Comparison of ENCODE assay signal across 1 cellular context in the genomic region with DNA sequence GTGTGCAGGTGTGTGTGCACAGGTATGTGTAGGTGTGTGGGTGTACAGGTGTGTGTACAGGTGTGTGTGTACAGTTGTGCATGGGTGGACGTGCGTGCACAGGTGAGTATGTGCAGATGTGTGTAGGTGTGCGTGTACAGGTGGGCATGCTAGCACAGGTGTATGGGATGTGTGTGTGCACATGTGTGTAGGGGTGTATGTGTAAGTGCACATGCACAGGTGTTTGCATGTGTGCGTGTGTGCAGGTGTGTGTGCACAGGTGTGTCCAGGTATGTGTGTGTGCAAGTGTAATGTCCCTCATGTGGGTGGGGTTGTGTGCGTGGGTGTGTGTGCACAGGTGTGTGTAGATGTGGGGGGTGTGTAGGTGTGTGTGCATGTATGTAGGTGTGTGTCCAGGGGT.
TF ChIP-seq lines count a peak whose summit lies in the region.

No MANE protein-coding gene starts in this region.

TF ChIP-seq in HCT116, 20 proteins besides CTCF, POLR2A, EP300 and RAD21:
- no peak for TF ChIP-seq TCF7L2 (IDR thresholded peaks at IDR 0.05; ENCODE audit: borderline replicate concordance, extremely low read depth, insufficient read depth, insufficient read length)
- TF ChIP-seq, protein P1, sequence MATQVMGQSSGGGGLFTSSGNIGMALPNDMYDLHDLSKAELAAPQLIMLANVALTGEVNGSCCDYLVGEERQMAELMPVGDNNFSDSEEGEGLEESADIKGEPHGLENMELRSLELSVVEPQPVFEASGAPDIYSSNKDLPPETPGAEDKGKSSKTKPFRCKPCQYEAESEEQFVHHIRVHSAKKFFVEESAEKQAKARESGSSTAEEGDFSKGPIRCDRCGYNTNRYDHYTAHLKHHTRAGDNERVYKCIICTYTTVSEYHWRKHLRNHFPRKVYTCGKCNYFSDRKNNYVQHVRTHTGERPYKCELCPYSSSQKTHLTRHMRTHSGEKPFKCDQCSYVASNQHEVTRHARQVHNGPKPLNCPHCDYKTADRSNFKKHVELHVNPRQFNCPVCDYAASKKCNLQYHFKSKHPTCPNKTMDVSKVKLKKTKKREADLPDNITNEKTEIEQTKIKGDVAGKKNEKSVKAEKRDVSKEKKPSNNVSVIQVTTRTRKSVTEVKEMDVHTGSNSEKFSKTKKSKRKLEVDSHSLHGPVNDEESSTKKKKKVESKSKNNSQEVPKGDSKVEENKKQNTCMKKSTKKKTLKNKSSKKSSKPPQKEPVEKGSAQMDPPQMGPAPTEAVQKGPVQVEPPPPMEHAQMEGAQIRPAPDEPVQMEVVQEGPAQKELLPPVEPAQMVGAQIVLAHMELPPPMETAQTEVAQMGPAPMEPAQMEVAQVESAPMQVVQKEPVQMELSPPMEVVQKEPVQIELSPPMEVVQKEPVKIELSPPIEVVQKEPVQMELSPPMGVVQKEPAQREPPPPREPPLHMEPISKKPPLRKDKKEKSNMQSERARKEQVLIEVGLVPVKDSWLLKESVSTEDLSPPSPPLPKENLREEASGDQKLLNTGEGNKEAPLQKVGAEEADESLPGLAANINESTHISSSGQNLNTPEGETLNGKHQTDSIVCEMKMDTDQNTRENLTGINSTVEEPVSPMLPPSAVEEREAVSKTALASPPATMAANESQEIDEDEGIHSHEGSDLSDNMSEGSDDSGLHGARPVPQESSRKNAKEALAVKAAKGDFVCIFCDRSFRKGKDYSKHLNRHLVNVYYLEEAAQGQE (IDR thresholded peaks at IDR 0.05; ENCODE audit: low read depth), result no peak
- TF ChIP-seq EZH2phosphoT487 (IDR thresholded peaks at IDR 0.05; ENCODE audit: borderline replicate concordance), result no peak
- TF ChIP-seq ZNF274 (IDR thresholded peaks at IDR 0.05; ENCODE audit: low read depth, low read length), result no peak
- TF ChIP-seq, protein P2, sequence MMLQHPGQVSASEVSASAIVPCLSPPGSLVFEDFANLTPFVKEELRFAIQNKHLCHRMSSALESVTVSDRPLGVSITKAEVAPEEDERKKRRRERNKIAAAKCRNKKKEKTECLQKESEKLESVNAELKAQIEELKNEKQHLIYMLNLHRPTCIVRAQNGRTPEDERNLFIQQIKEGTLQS (IDR thresholded peaks at IDR 0.05), result no peak
- TF ChIP-seq CBX3 (IDR thresholded peaks at IDR 0.05; ENCODE audit: low read depth), result no peak
TF ChIP-seq in HCT116: peak in this region for 0.
